19 cellular contexts compared by ENCODE assay signal in the genomic region with DNA sequence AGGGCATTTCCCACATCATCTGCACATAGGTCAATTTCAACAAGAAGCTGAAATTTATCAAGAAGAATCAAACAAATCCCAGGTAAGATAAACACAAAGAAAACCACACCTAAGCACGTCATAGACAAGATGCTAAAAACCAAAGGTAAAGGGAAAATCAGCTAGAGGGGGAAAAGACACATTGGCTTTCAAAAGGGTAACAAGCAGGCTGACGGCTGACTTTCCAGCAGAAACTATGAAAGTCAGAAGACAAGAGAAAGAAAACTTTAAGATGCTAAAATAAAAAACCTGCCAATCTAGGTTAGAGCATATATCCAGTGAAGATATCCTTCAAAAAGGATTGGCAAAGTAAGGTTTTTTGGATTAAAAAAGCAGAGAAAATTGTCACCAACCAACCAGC. TPM values are rescaled to one million over a fixed set of nuclear protein-coding genes. Genes with fewer than 3 reads are reported as not detected.
DNase-seq lines count a peak whose midpoint lies in the region; ATAC-seq, FAIRE-seq and TF ChIP-seq lines count a peak whose summit lies in the region.
"Had no signal": no experiment of that assay in that cellular context is flagged by ENCODE, and none has a peak within 500 bp of the region (broad histone marks: within the 10 kb centered on the region; RNA-seq: fewer than 3 reads in every experiment).

No MANE protein-coding gene starts in this region.

- CTCF ChIA-PET in HepG2 (lab: Yijun Ruan, JAX; ENCODE audit: low intra/inter-chr PET ratio, low total read pairs) = no interaction called here

- in situ Hi-C loops in HepG2 (cut with HindIII; ENCODE audit: extremely low pct_ligation_motif_present, low pct_unique_long_range_greater_than_20kb) = no loop called here

- ATAC-seq in HepG2 (no peak), right lobe of liver (no peak)

- TF ChIP-seq RAD21 in HepG2 (CRISPR knock-in tag; IDR thresholded peaks at IDR 0.05) = no peak

- H3K14ac ChIP-seq in mesenchymal stem cell (ENCODE audit: low read length in 2 of 2) = no peak overlapping the region

- no peak overlapping the region for H2BK15ac ChIP-seq in mesenchymal stem cell (ENCODE audit: low read depth, poor library complexity, severe bottlenecking)

- BruUV-seq in HepG2 (replicated peaks; lab: Mats Ljungman, UMichigan) = no TSS peak

- H3K4ac ChIP-seq in mesenchymal stem cell (ENCODE audit: low read depth in 1 of 2, low read length in 2 of 2) = no peak overlapping the region

- H3K27ac Mint-ChIP-seq in activated T-helper 2 cell treated with anti-CD3 and anti-CD28 coated beads, Interferon-gamma antibody, Interleukin-2, Interleukin-4, amounts not matched to agents 10 μg/mL and 5 μg/mL and 100 μg/mL, durations not matched to agents 14 hours and 24 hours and 36 hours = no peak overlapping the region
- H3K27ac Mint-ChIP-seq: B cell; CD4-positive, alpha-beta T cell had no signal

- no peak for DNase-seq in HepG2 (ENCODE audit: low spot score)
- no peak for DNase-seq in right lobe of liver
- DNase-seq in NCI-H69 (lab: John Stamatoyannopoulos, UW) = peak; percentile 15
- peak; percentile 20 for DNase-seq in dermis blood vessel endothelial cell
- DNase-seq in mesenchymal stem cell = peak; percentile 28
- DNase-seq in SHP77 treated with DMSO at 0.1 percent for 48 hours (lab: John Stamatoyannopoulos, UW) = no peak
- DNase-seq in tibial artery = no peak
- no peak for DNase-seq in activated T-helper 2 cell treated with anti-CD3 and anti-CD28 coated beads, Interferon-gamma antibody, Interleukin-2, Interleukin-4, amounts not matched to agents 10 μg/mL and 5 μg/mL and 100 μg/mL, durations not matched to agents 14 hours and 24 hours and 36 hours (ENCODE audit: low spot score)
- DNase-seq: Calu3; CD4-positive, alpha-beta T cell; GF-D8; Karpas-422; NCI-H1048; NCI-H1694; NCI-H2171; NCI-H510A; SW 1271 had no signal

- TF ChIP-seq EP300 in HepG2 (IDR thresholded peaks at IDR 0.05; ENCODE audit: low read depth in 2 of 2, low read length in 2 of 2) (no peak), HepG2 (CRISPR knock-in tag; IDR thresholded peaks at IDR 0.05; ENCODE audit: borderline replicate concordance) (no peak)

- TF ChIP-seq POLR2A in HepG2 (IDR thresholded peaks at IDR 0.05; ENCODE audit: insufficient read depth in 1 of 2, low read depth in 2 of 2, low read length in 2 of 2) = no peak
- no peak for TF ChIP-seq POLR2A in right lobe of liver (IDR thresholded peaks at IDR 0.05)

- H3K9ac ChIP-seq in HepG2 (ENCODE audit: insufficient read depth, low read depth, low read length) (no peak overlapping the region), mesenchymal stem cell (ENCODE audit: low read length) (no peak overlapping the region)

- H2AFZ ChIP-seq in HepG2 (ENCODE audit: low read length) = no peak overlapping the region
- H2AFZ ChIP-seq in mesenchymal stem cell (ENCODE audit: low read depth, low read length) = no peak overlapping the region

- no peaks in the 10 kb centered on the region for H3K27me3 Mint-ChIP-seq in activated T-helper 2 cell treated with anti-CD3 and anti-CD28 coated beads, Interferon-gamma antibody, Interleukin-2, Interleukin-4, amounts not matched to agents 10 μg/mL and 5 μg/mL and 100 μg/mL, durations not matched to agents 14 hours and 24 hours and 36 hours (ENCODE audit: low read depth)
- H3K27me3 Mint-ChIP-seq: B cell; CD4-positive, alpha-beta T cell had no signal

- peaks cover 30% of the 10 kb centered on the region for H3K79me1 ChIP-seq in mesenchymal stem cell (replicated peaks; ENCODE audit: low read length, poor library complexity, severe bottlenecking)

- no peak overlapping the region for H3K27ac ChIP-seq in HepG2 (ENCODE audit: extremely low read length, insufficient read depth, low read length)
- H3K27ac ChIP-seq in right lobe of liver = no peak overlapping the region
- no peak overlapping the region for H3K27ac ChIP-seq in mesenchymal stem cell (ENCODE audit: low read length, poor library complexity, severe bottlenecking)
- H3K27ac ChIP-seq in tibial artery = no peak overlapping the region

- no peak overlapping the region for H2AK5ac ChIP-seq in mesenchymal stem cell (ENCODE audit: low read length, severe bottlenecking)

- H3K9me3 ChIP-seq in HepG2 (ENCODE audit: low read length) (peaks cover 10% of the 10 kb centered on the region; the same call in 1 of the 2 replicates), right lobe of liver (no peaks in the 10 kb centered on the region), mesenchymal stem cell (ENCODE audit: control insufficient read depth, low read length) (peaks cover 28% of the 10 kb centered on the region), tibial artery (peaks cover 0 to 10% (median 7%) of the 10 kb centered on the region in 3 donors)

- POLR2A ChIA-PET in HepG2 (lab: Yijun Ruan, JAX) = no interaction called here

- no peaks in the 10 kb centered on the region for H3K79me2 ChIP-seq in HepG2 (ENCODE audit: insufficient read depth, low read length)

- no peak for FAIRE-seq in HepG2 (lab: Jason Lieb, UNC)
- FAIRE-seq: H1 had no signal

- no peak overlapping the region for H2BK5ac ChIP-seq in mesenchymal stem cell (ENCODE audit: low read depth, low read length, poor library complexity, severe bottlenecking)

- H3K4me2 ChIP-seq in HepG2 (ENCODE audit: low read depth, low read length) = no peak overlapping the region
- H3K4me2 ChIP-seq in mesenchymal stem cell (ENCODE audit: low read length, poor library complexity, severe bottlenecking) = no peak overlapping the region

- TF ChIP-seq CTCF in HepG2 (CRISPR knock-in tag; IDR thresholded peaks at IDR 0.05) (no peak), right lobe of liver (IDR thresholded peaks at IDR 0.05) (no peak), tibial artery (IDR thresholded peaks at IDR 0.05) (no peak)

- H2BK12ac ChIP-seq in mesenchymal stem cell (ENCODE audit: low read length in 2 of 2) = no peak overlapping the region

- peaks cover 4% of the 10 kb centered on the region for H3K36me3 Mint-ChIP-seq in activated T-helper 2 cell treated with anti-CD3 and anti-CD28 coated beads, Interferon-gamma antibody, Interleukin-2, Interleukin-4, amounts not matched to agents 10 μg/mL and 5 μg/mL and 100 μg/mL, durations not matched to agents 14 hours and 24 hours and 36 hours (ENCODE audit: low read depth)

- intact Hi-C loops in HepG2 (cut with micrococcal nuclease; ENCODE audit: unreplicated experiment) = no loop called here
- intact Hi-C loops in right lobe of liver (cut with DNase I) = no loop called here
- intact Hi-C loops in tibial artery (cut with DNase I; ENCODE audit: low total_unique reads) = no loop called here
- intact Hi-C loops in activated T-helper 2 cell treated with anti-CD3 and anti-CD28 coated beads, Interferon-gamma antibody, Interleukin-2, Interleukin-4, amounts not matched to agents 10 μg/mL and 5 μg/mL and 100 μg/mL, durations not matched to agents 14 hours and 24 hours and 36 hours (cut with micrococcal nuclease) = no loop called here

- no peak overlapping the region for H3K4me3 ChIP-seq in HepG2 (replicated peaks in 1 of 3; ENCODE audit: insufficient read depth in 1 of 3, low read depth in 2 of 3, low read length in 3 of 3)
- no peak overlapping the region for H3K4me3 ChIP-seq in right lobe of liver
- H3K4me3 ChIP-seq in mesenchymal stem cell (ENCODE audit: insufficient read depth in 1 of 2, low read depth in 1 of 2, low read length in 2 of 2) = no peak overlapping the region
- H3K4me3 ChIP-seq in tibial artery = no peak overlapping the region

- H3K4me3 Mint-ChIP-seq in activated T-helper 2 cell treated with anti-CD3 and anti-CD28 coated beads, Interferon-gamma antibody, Interleukin-2, Interleukin-4, amounts not matched to agents 10 μg/mL and 5 μg/mL and 100 μg/mL, durations not matched to agents 14 hours and 24 hours and 36 hours (ENCODE audit: low read depth) = no peak overlapping the region
- H3K4me3 Mint-ChIP-seq: B cell; CD4-positive, alpha-beta T cell had no signal

- H3K36me3 ChIP-seq in HepG2 (replicated peaks in 1 of 2; ENCODE audit: control insufficient read depth in 1 of 2, insufficient read depth in 2 of 2, low read length in 2 of 2) (no peaks in the 10 kb centered on the region), right lobe of liver (peaks cover 0 to 14% (median 0%) of the 10 kb centered on the region in 4 donors), mesenchymal stem cell (ENCODE audit: control insufficient read depth in 1 of 2, insufficient read depth in 2 of 2, low read depth in 1 of 2, low read length in 2 of 2) (peaks cover 12 to 13% of the 10 kb centered on the region in 2 experiments), tibial artery (peaks cover 0 to 12% (median 8%) of the 10 kb centered on the region in 3 donors)

- no peak overlapping the region for H3K23ac ChIP-seq in mesenchymal stem cell (ENCODE audit: low read length in 2 of 2)

- no peak overlapping the region for H4K8ac ChIP-seq in mesenchymal stem cell (ENCODE audit: low read length)

- H4K20me1 ChIP-seq in HepG2 (ENCODE audit: insufficient read depth, low read length) = no peaks in the 10 kb centered on the region

- no peaks in the 10 kb centered on the region for H3K4me1 Mint-ChIP-seq in activated T-helper 2 cell treated with anti-CD3 and anti-CD28 coated beads, Interferon-gamma antibody, Interleukin-2, Interleukin-4, amounts not matched to agents 10 μg/mL and 5 μg/mL and 100 μg/mL, durations not matched to agents 14 hours and 24 hours and 36 hours (ENCODE audit: low read depth)
- H3K4me1 Mint-ChIP-seq: B cell had no signal

- H3K18ac ChIP-seq in mesenchymal stem cell (ENCODE audit: low read depth in 1 of 2, low read length in 2 of 2) = no peak overlapping the region

- no peaks in the 10 kb centered on the region for H3K27me3 ChIP-seq in HepG2 (ENCODE audit: control insufficient read depth in 1 of 2, insufficient read depth in 2 of 2, low read length in 2 of 2)
- H3K27me3 ChIP-seq in right lobe of liver = no peaks in the 10 kb centered on the region
- H3K27me3 ChIP-seq in mesenchymal stem cell (ENCODE audit: control insufficient read depth in 1 of 2, insufficient read depth in 1 of 2, low read length in 2 of 2) = no peaks in the 10 kb centered on the region
- H3K27me3 ChIP-seq in tibial artery = no peaks in the 10 kb centered on the region

- no peak overlapping the region for H2BK120ac ChIP-seq in mesenchymal stem cell (ENCODE audit: low read depth, low read length)

- 52% methylated on average over 2 of the region's 2 CpGs for WGBS in HepG2 (ENCODE audit: low lambda C conversion rate)
- 88% methylated on average over 1 of the region's 2 CpGs for WGBS in right lobe of liver (ENCODE audit: insufficient coverage, low coverage, low lambda C conversion rate, missing lambda C conversion rate)
- 89% methylated on average over 1 of the region's 2 CpGs for WGBS in mesenchymal stem cell

- no peaks in the 10 kb centered on the region for H3K4me1 ChIP-seq in HepG2 (ENCODE audit: insufficient read depth, low read length)
- no peaks in the 10 kb centered on the region for H3K4me1 ChIP-seq in right lobe of liver
- H3K4me1 ChIP-seq in mesenchymal stem cell (ENCODE audit: control insufficient read depth, insufficient read depth, low read depth, low read length) = no peaks in the 10 kb centered on the region
- no peaks in the 10 kb centered on the region for H3K4me1 ChIP-seq in tibial artery

- H4K91ac ChIP-seq in mesenchymal stem cell (ENCODE audit: low read length) = no peak overlapping the region

- peaks cover 22% of the 10 kb centered on the region for H3K9me3 Mint-ChIP-seq in activated T-helper 2 cell treated with anti-CD3 and anti-CD28 coated beads, Interferon-gamma antibody, Interleukin-2, Interleukin-4, amounts not matched to agents 10 μg/mL and 5 μg/mL and 100 μg/mL, durations not matched to agents 14 hours and 24 hours and 36 hours

RNA-seq across cellular contexts. Expression of a gene that starts 59.9 kb away (rescaled TPM):
- 77.6 and 90.9 TPM in 2 replicates for total RNA-seq in HepG2 (2016; rRNA removed; fragmentation: Illumina TruSeq; extraction: Trizol)
- 70.9 and 80.9 TPM in 2 replicates for total RNA-seq in HepG2 (2016; cell fraction: cytosol; rRNA removed; fragmentation: Illumina TruSeq; extraction: Trizol; ENCODE audit: low read depth)
- total RNA-seq in HepG2 (2016; cell fraction: insoluble cytoplasmic fraction; rRNA removed; fragmentation: Illumina TruSeq; extraction: Trizol) = 75.1 and 83.8 TPM in 2 replicates
- total RNA-seq in HepG2 (2016; cell fraction: membrane; rRNA removed; fragmentation: Illumina TruSeq; extraction: Trizol) = 105 and 115 TPM in 2 replicates
- 29.7 and 32.4 TPM in 2 replicates for total RNA-seq in HepG2 (2016; cell fraction: nucleus; rRNA removed; fragmentation: Illumina TruSeq; extraction: Trizol)
- 37.2 and 55.0 TPM in 2 replicates for polyA plus RNA-seq in HepG2 (2011; rRNA removed)
- polyA plus RNA-seq in HepG2 (2011; cell fraction: cytosol; rRNA removed) = 20.7 and 28.6 TPM in 2 replicates
- polyA plus RNA-seq in HepG2 (2011; cell fraction: nucleus; rRNA removed) = 7.2 and 8.6 TPM in 2 replicates
- polyA plus RNA-seq in HepG2 (2012) = 61.6 and 83.9 TPM in 2 replicates
- 82.9 and 126 TPM in 2 replicates for polyA plus RNA-seq in HepG2 (2016; cell fraction: cytosol; fragmentation: Illumina TruSeq; extraction: Trizol; ENCODE audit: low read depth)
- 120 and 127 TPM in 2 replicates for polyA plus RNA-seq in HepG2 (2016; cell fraction: insoluble cytoplasmic fraction; fragmentation: Illumina TruSeq; extraction: Trizol; ENCODE audit: low read depth)
- polyA plus RNA-seq in HepG2 (2016; cell fraction: membrane; fragmentation: Illumina TruSeq; extraction: Trizol; ENCODE audit: low read depth) = 109 and 144 TPM in 2 replicates
- polyA plus RNA-seq in HepG2 (2016; cell fraction: nucleus; fragmentation: Illumina TruSeq; extraction: Trizol; ENCODE audit: insufficient read depth, low read depth) = 75.2 and 77.3 TPM in 2 replicates
- polyA minus RNA-seq in HepG2 (2011; rRNA and poly(A)+ RNA removed; ENCODE audit: low replicate concordance) = 5.0 and 15.8 TPM in 2 replicates
- 22.2 and 27.0 TPM in 2 replicates for polyA minus RNA-seq in HepG2 (2011; cell fraction: cytosol; rRNA and poly(A)+ RNA removed)
- polyA minus RNA-seq in HepG2 (2011; cell fraction: nucleus; rRNA and poly(A)+ RNA removed) = 18.4 and 21.8 TPM in 2 replicates
- total RNA-seq in right lobe of liver = 10 to 100 TPM; 33.4 to 55.3 (median 49.7) TPM
- total RNA-seq in dermis blood vessel endothelial cell = 71.0 and 73.0 TPM in 2 replicates
- polyA plus RNA-seq in mesenchymal stem cell (2013, experiment 1 of 2) = 87.3 TPM
- 88.1 TPM for polyA plus RNA-seq in mesenchymal stem cell (2013, experiment 2 of 2)
- 52.8 and 60.5 TPM in 2 replicates for total RNA-seq in activated T-helper 2 cell treated with anti-CD3 and anti-CD28 coated beads, Interferon-gamma antibody, Interleukin-2, Interleukin-4, amounts not matched to agents 10 μg/mL and 5 μg/mL and 100 μg/mL, durations not matched to agents 14 hours and 24 hours and 36 hours

Comparison
In these comparisons a context has a peak if more than half of its experiments do, and no peak if none do; other contexts are left out.
1. DNase-seq: peak in NCI-H69 (single experiment), dermis blood vessel endothelial cell (single experiment) and mesenchymal stem cell (single experiment); none in HepG2 (single experiment), right lobe of liver (0 of 3), SHP77 treated with DMSO at 0.1 percent for 48 hours (single experiment), tibial artery (0 of 2) and activated T-helper 2 cell treated with anti-CD3 and anti-CD28 coated beads, Interferon-gamma antibody, Interleukin-2, Interleukin-4, amounts not matched to agents 10 μg/mL and 5 μg/mL and 100 μg/mL, durations not matched to agents 14 hours and 24 hours and 36 hours (single experiment).